ENCODE assay signal across 8 cellular contexts in the genomic region with DNA sequence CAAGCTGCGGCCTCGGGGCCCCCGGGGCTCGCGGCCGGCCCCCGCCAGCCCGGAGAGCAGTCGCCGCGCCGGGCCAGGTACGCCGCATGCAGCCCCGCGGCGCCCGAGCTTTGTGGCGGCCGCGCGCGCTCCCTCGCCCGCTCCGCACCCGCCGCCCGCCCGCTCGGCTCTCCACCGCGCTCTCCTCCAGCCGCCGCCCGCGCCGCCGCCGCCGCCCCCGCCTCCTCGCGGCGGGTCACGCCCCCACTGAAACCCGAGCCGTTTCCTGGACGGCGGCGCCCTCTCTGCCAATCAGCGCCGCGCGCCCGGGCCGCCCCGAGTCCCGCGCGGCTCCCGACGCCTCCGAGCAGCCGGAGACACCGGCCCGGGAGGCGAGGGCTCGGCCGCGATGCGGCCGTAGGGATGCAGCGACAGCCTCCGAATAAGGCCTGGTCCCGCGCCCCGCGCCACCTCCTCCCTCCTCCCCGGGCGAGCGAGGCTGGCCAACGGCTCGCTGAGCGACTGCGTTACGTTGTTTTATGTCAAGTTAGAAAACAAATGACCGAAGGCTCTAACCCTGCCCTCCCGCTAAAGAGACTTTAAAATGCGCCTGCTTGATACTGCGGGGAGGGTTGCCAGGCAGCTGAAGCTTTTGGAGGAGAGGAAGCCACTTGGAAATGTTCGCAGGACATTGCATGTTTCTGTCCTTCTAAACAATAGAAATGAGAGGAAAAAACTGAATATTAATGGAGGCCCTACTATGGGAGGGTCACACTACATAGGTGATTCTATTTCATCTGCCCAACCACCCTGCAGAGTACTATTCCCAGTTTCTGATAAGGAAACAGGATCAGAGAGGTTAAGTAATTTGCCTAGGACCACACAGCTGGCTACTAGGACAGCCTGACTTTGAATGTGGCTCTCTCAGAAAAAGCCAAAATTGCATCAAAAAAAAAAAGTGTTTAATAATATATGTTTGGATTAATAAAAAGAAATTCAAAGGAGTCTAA. TPM values are rescaled to one million over a fixed set of nuclear protein-coding genes. Genes with fewer than 3 reads are reported as not detected.
DNase-seq lines count a peak whose midpoint lies in the region; ATAC-seq and TF ChIP-seq lines count a peak whose summit lies in the region.

A gene (minus strand): TSS at position 184 of the 989 bp plus-strand sequence. CDS start 4,627 bp downstream, outside the sequence.

- DNase-seq in activated naive CD4-positive, alpha-beta T cell treated with anti-CD3 and anti-CD28 coated beads for 36 hours = peak; percentile 27
- DNase-seq in activated naive CD4-positive, alpha-beta T cell (lab: John Stamatoyannopoulos, UW) = no peak
- DNase-seq in NCI-H345 treated with DMSO at 0.1 percent for 48 hours (lab: John Stamatoyannopoulos, UW; ENCODE audit: unreplicated experiment) (peak; percentile 19), body of pancreas (peak; percentile 79 to 88 (median 81)), hypothalamus (lab: John Stamatoyannopoulos, UW) (peak in 44 of 51 donors; percentile 39 to 90 (median 74)), pulmonary artery endothelial cell (ENCODE audit: low read depth, low spot score) (peak; percentile 17)

- H3K4me3 ChIP-seq in body of pancreas = peak within 1 kb of the TSS; percentile 13 to 30

- intact Hi-C loops in activated naive CD4-positive, alpha-beta T cell treated with anti-CD3 and anti-CD28 coated beads for 36 hours (cut with micrococcal nuclease) = loop anchor here (5.0 kb wide), 1 partner anchor 289 kb away; no protein-coding TSS in a partner anchor
- intact Hi-C loops in body of pancreas (cut with DNase I) = no loop called here

- no peak for TF ChIP-seq CTCF in body of pancreas (IDR thresholded peaks at IDR 0.05)

- peak within 1 kb of the TSS; percentile 32 to 82 (median 74) for H3K27ac ChIP-seq in body of pancreas

- H3K36me3 ChIP-seq in body of pancreas (replicated peaks in 1 of 2; ENCODE audit: insufficient read depth in 1 of 2, low read depth in 2 of 2) = no peaks in the 10 kb centered on the region

- H3K9me3 ChIP-seq in body of pancreas = no peaks in the 10 kb centered on the region

- H3K27me3 Mint-ChIP-seq in activated naive CD4-positive, alpha-beta T cell treated with anti-CD3 and anti-CD28 coated beads for 36 hours (ENCODE audit: low read depth) = peaks cover 51% of the 10 kb centered on the region

- H3K4me1 ChIP-seq in body of pancreas = peaks cover 18% of the 10 kb centered on the region

- CTCF ChIA-PET in activated naive CD4-positive, alpha-beta T cell treated with anti-CD3 and anti-CD28 coated beads for 36 hours (lab: Charles Lee) = interaction anchor here (0.7 kb wide), 2 partner anchors 282 to 354 kb away, joined by 3 to 5 read pairs; no protein-coding TSS in a partner anchor

- TF ChIP-seq POLR2A in body of pancreas (IDR thresholded peaks at IDR 0.05) = peak; percentile 41 to 56 (median 51)

- no peak within 1 kb of the TSS for H3K4me3 Mint-ChIP-seq in activated naive CD4-positive, alpha-beta T cell treated with anti-CD3 and anti-CD28 coated beads for 36 hours

- ATAC-seq in HG02852 (IDR thresholded peaks at IDR 0.05; ENCODE audit: unreplicated experiment) (peak; percentile 91), body of pancreas (peak; percentile 91), HG03025 (IDR thresholded peaks at IDR 0.05; ENCODE audit: low FRiP score, unreplicated experiment) (no peak)

- H3K9me3 Mint-ChIP-seq in activated naive CD4-positive, alpha-beta T cell treated with anti-CD3 and anti-CD28 coated beads for 36 hours = no peaks in the 10 kb centered on the region

- peaks cover 4% of the 10 kb centered on the region for H3K4me1 Mint-ChIP-seq in activated naive CD4-positive, alpha-beta T cell treated with anti-CD3 and anti-CD28 coated beads for 36 hours (ENCODE audit: low read depth)

- 0 to 1% methylated on average over 5 to 73 of the region's 92 CpGs for WGBS in body of pancreas, 2 donors

- H3K27ac Mint-ChIP-seq in activated naive CD4-positive, alpha-beta T cell treated with anti-CD3 and anti-CD28 coated beads for 36 hours = no peak within 1 kb of the TSS

- H3K27me3 ChIP-seq in body of pancreas = peaks cover 0 to 12% of the 10 kb centered on the region in 2 donors

- H3K36me3 Mint-ChIP-seq in activated naive CD4-positive, alpha-beta T cell treated with anti-CD3 and anti-CD28 coated beads for 36 hours (ENCODE audit: low read depth) = no peaks in the 10 kb centered on the region

RNA-seq across cellular contexts. Expression of the gene that starts here (rescaled TPM):
- not detected for total RNA-seq in activated naive CD4-positive, alpha-beta T cell treated with anti-CD3 and anti-CD28 coated beads for 36 hours
- total RNA-seq in body of pancreas (10 to 100 TPM; 56.0 to 78.1 TPM), pulmonary artery endothelial cell (0.20 and 0.25 TPM in 2 replicates)

Comparison
In these comparisons a context has a peak if more than half of its experiments do, and no peak if none do; other contexts are left out.
1. RNA of the gene that starts here (total RNA-seq): 56.0 to 78.1 TPM in body of pancreas; 0.20 to 0.25 TPM in pulmonary artery endothelial cell and not detected in activated naive CD4-positive, alpha-beta T cell treated with anti-CD3 and anti-CD28 coated beads for 36 hours; every median in the first group is over 10 times any median in the second.
2. Peak in DNase-seq in activated naive CD4-positive, alpha-beta T cell treated with anti-CD3 and anti-CD28 coated beads for 36 hours; RNA of the gene not detected or under 1 TPM.
3. Peak in DNase-seq in pulmonary artery endothelial cell; RNA of the gene not detected or under 1 TPM.
4. DNase-seq: peak in NCI-H345 treated with DMSO at 0.1 percent for 48 hours (single experiment), body of pancreas (4 of 4) and hypothalamus (44 of 51); none in activated naive CD4-positive, alpha-beta T cell (0 of 4).